In the genomic region with DNA sequence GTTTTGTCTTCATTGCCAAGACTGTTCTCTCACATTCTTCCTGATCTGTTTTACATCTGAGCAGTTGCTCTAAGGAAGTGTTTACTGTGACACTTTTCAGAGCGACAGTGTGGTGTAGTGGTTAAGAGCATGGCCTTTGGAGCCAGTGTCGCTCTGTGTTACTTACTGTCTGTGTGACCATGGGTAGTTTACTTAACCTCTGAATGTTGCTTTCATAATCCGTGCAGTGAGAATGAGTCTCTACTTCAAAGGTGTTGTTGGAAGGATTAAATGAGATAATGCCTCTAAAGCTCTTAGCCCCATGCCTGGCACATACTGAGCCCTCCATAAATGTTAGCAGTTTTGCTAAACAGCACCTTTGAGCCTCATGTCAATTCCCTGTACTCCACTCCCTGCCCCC, we compare ENCODE assay signal across 31 cellular contexts. TPM values are rescaled to one million over a fixed set of nuclear protein-coding genes. Genes with fewer than 3 reads are reported as not detected.
DNase-seq lines count a peak whose midpoint lies in the region; ATAC-seq and TF ChIP-seq lines count a peak whose summit lies in the region.
"Had no signal": no experiment of that assay in that cellular context is flagged by ENCODE, and none has a peak within 500 bp of the region (broad histone marks: within the 10 kb centered on the region; RNA-seq: fewer than 3 reads in every experiment).

No MANE protein-coding gene starts in this region.

- H3K27ac ChIP-seq in neural progenitor cell, result no peak overlapping the region
- H3K27ac ChIP-seq: BLaER1, dorsolateral prefrontal cortex, left ventricle myocardium inferior, parathyroid adenoma, suprapubic skin, VCaP had no signal

- no peaks in the 10 kb centered on the region for H3K9me3 Mint-ChIP-seq in activated CD8-positive, alpha-beta memory T cell treated with anti-CD3 and anti-CD28 coated beads, Interleukin-2, amount 10 ng/mL, durations not matched to agents 7 days and 5 days (ENCODE audit: low read depth)
- H3K9me3 Mint-ChIP-seq in T-cell (no peaks in the 10 kb centered on the region), natural killer cell (no peaks in the 10 kb centered on the region), osteocyte (ENCODE audit: unreplicated experiment) (no peaks in the 10 kb centered on the region), neural progenitor cell (no peaks in the 10 kb centered on the region)
- no peaks in the 10 kb centered on the region for H3K9me3 Mint-ChIP-seq in activated naive CD8-positive, alpha-beta T cell treated with anti-CD3 and anti-CD28 coated beads, Interleukin-2, amount 50 U/mL, for 24 hours
- H3K9me3 Mint-ChIP-seq: H9, IgD-negative memory B cell, nephron progenitor cell had no signal

- no peaks in the 10 kb centered on the region for H3K36me3 ChIP-seq in neural progenitor cell

- peaks cover 22% of the 10 kb centered on the region for H3K4me1 Mint-ChIP-seq in activated CD8-positive, alpha-beta memory T cell treated with anti-CD3 and anti-CD28 coated beads, Interleukin-2, amount 10 ng/mL, durations not matched to agents 7 days and 5 days
- H3K4me1 Mint-ChIP-seq in T-cell (peaks cover 22 to 44% (median 30%) of the 10 kb centered on the region in 3 donors), natural killer cell (peaks cover 36 to 37% of the 10 kb centered on the region in 2 donors), osteocyte (ENCODE audit: unreplicated experiment) (no peaks in the 10 kb centered on the region), neural progenitor cell (no peaks in the 10 kb centered on the region)
- H3K4me1 Mint-ChIP-seq in activated naive CD8-positive, alpha-beta T cell treated with anti-CD3 and anti-CD28 coated beads, Interleukin-2, amount 50 U/mL, for 24 hours, result peaks cover 31% of the 10 kb centered on the region
- H3K4me1 Mint-ChIP-seq: nephron progenitor cell had no signal

- CTCF ChIA-PET in activated CD8-positive, alpha-beta memory T cell treated with anti-CD3 and anti-CD28 coated beads, Interleukin-2, amount 10 ng/mL, durations not matched to agents 7 days and 5 days (lab: Charles Lee), result interaction anchor here (0.6 to 1.5 kb wide), 2 partner anchors 97 to 262 kb away, joined by 3 read pairs; a partner anchor contains a TSS
- CTCF ChIA-PET in T-cell (lab: Charles Lee), result no interaction called here

- POLR2A ChIA-PET in T-cell (lab: Charles Lee), result no interaction called here

- no peak overlapping the region for H3K9ac ChIP-seq in neural progenitor cell
- H3K9ac ChIP-seq: BLaER1, parathyroid adenoma, SK-N-SH had no signal

- no peaks in the 10 kb centered on the region for H3K79me2 ChIP-seq in neural progenitor cell (ENCODE audit: low read depth)
- H3K79me2 ChIP-seq: parathyroid adenoma had no signal

- no peak overlapping the region for H3K4me3 ChIP-seq in neural progenitor cell
- H3K4me3 ChIP-seq: BLaER1, dorsolateral prefrontal cortex, left ventricle myocardium inferior, spleen, suprapubic skin had no signal

- no peaks in the 10 kb centered on the region for H4K20me1 ChIP-seq in neural progenitor cell (ENCODE audit: low read depth)
- H4K20me1 ChIP-seq: BLaER1 had no signal

- H3K27ac Mint-ChIP-seq in activated CD8-positive, alpha-beta memory T cell treated with anti-CD3 and anti-CD28 coated beads, Interleukin-2, amount 10 ng/mL, durations not matched to agents 7 days and 5 days, result peak overlapping the region; percentile 72
- peak overlapping the region; percentile 73 to 85 for H3K27ac Mint-ChIP-seq in T-cell
- H3K27ac Mint-ChIP-seq in activated naive CD8-positive, alpha-beta T cell treated with anti-CD3 and anti-CD28 coated beads, Interleukin-2, amount 50 U/mL, for 24 hours, result no peak overlapping the region
- H3K27ac Mint-ChIP-seq in natural killer cell, result peak overlapping the region; percentile 89 to 96
- H3K27ac Mint-ChIP-seq in osteocyte (ENCODE audit: unreplicated experiment), result no peak overlapping the region
- no peak overlapping the region for H3K27ac Mint-ChIP-seq in neural progenitor cell
- H3K27ac Mint-ChIP-seq: nephron progenitor cell had no signal

- no peak overlapping the region for H3K4me3 Mint-ChIP-seq in activated CD8-positive, alpha-beta memory T cell treated with anti-CD3 and anti-CD28 coated beads, Interleukin-2, amount 10 ng/mL, durations not matched to agents 7 days and 5 days
- peak overlapping the region in 1 of 3 donors; percentile 15 for H3K4me3 Mint-ChIP-seq in T-cell
- H3K4me3 Mint-ChIP-seq in activated naive CD8-positive, alpha-beta T cell treated with anti-CD3 and anti-CD28 coated beads, Interleukin-2, amount 50 U/mL, for 24 hours, result no peak overlapping the region
- peak overlapping the region; percentile 49 for H3K4me3 Mint-ChIP-seq in natural killer cell
- no peak overlapping the region for H3K4me3 Mint-ChIP-seq in osteocyte (ENCODE audit: unreplicated experiment)
- no peak overlapping the region for H3K4me3 Mint-ChIP-seq in neural progenitor cell
- H3K4me3 Mint-ChIP-seq: H9, IgD-negative memory B cell, nephron progenitor cell had no signal

- no peak for DNase-seq in activated CD8-positive, alpha-beta memory T cell treated with anti-CD3 and anti-CD28 coated beads, Interleukin-2, amount 10 ng/mL, durations not matched to agents 7 days and 5 days
- DNase-seq in activated CD8-positive, alpha-beta memory T cell treated with anti-CD3 and anti-CD28 coated beads for 24 hours, result no peak
- DNase-seq in T-cell (peak in 4 of 34 experiments; percentile 10 to 39 (median 30)), natural killer cell (no peak), osteocyte (ENCODE audit: extremely low spot score, unreplicated experiment) (no peak), neural progenitor cell (ENCODE audit: low spot score) (no peak)
- no peak for DNase-seq in activated naive CD8-positive, alpha-beta T cell treated with anti-CD3 and anti-CD28 coated beads, Interleukin-2, amount 50 U/mL, for 24 hours
- DNase-seq: ACHN; activated CD4-positive, alpha-beta T cell treated with anti-CD3 and anti-CD28 coated beads for 48 hours; cerebellar nuclear complex; DMS79 treated with DMSO at 0.1 percent for 48 hours; dorsolateral prefrontal cortex; GF-D8; H9; left ventricle myocardium inferior; midbrain; NCI-H1092 treated with DMSO at 0.1 percent for 48 hours; NCI-H187; NCI-H2171 treated with DMSO at 0.1 percent for 48 hours; NCI-H510A treated with DMSO at 0.1 percent for 48 hours; nephron progenitor cell; right cardiac atrium; SK-N-SH; spleen; T-helper 9 cell had no signal

- H3K4me1 ChIP-seq in neural progenitor cell, result peaks cover under 1% of the 10 kb centered on the region
- H3K4me1 ChIP-seq: BLaER1, parathyroid adenoma, suprapubic skin had no signal

- no peak overlapping the region for H3K4me2 ChIP-seq in neural progenitor cell
- H3K4me2 ChIP-seq: BLaER1, SK-N-SH had no signal

- H3K36me3 Mint-ChIP-seq in activated CD8-positive, alpha-beta memory T cell treated with anti-CD3 and anti-CD28 coated beads, Interleukin-2, amount 10 ng/mL, durations not matched to agents 7 days and 5 days, result peaks cover 86% of the 10 kb centered on the region
- H3K36me3 Mint-ChIP-seq in T-cell (peaks cover 78% of the 10 kb centered on the region), natural killer cell (peaks cover 41% of the 10 kb centered on the region), osteocyte (ENCODE audit: unreplicated experiment) (peaks cover 30% of the 10 kb centered on the region), neural progenitor cell (peaks cover 41% of the 10 kb centered on the region)
- H3K36me3 Mint-ChIP-seq in activated naive CD8-positive, alpha-beta T cell treated with anti-CD3 and anti-CD28 coated beads, Interleukin-2, amount 50 U/mL, for 24 hours (ENCODE audit: low read depth), result peaks cover 81% of the 10 kb centered on the region

- ATAC-seq in activated CD8-positive, alpha-beta memory T cell treated with anti-CD3 and anti-CD28 coated beads, Interleukin-2, amount 10 ng/mL, durations not matched to agents 7 days and 5 days, result peak; percentile 33
- ATAC-seq in T-cell (replicated peaks in 1 of 4), result peak; percentile 50 to 61 (median 59)
- ATAC-seq in activated naive CD8-positive, alpha-beta T cell treated with anti-CD3 and anti-CD28 coated beads, Interleukin-2, amount 50 U/mL, for 24 hours, result peak; percentile 36
- peak; percentile 85 to 90 (median 86) for ATAC-seq in natural killer cell
- no peak for ATAC-seq in HG03139 (IDR thresholded peaks at IDR 0.05; ENCODE audit: unreplicated experiment)
- ATAC-seq: right cardiac atrium had no signal

- no peaks in the 10 kb centered on the region for H3K27me3 ChIP-seq in neural progenitor cell
- H3K27me3 ChIP-seq: BLaER1, dorsolateral prefrontal cortex, spleen, suprapubic skin had no signal

- TF ChIP-seq CTCF in natural killer cell (IDR thresholded peaks at IDR 0.05), result no peak
- TF ChIP-seq CTCF in osteocyte (IDR thresholded peaks at IDR 0.05), result no peak
- TF ChIP-seq CTCF in neural progenitor cell (IDR thresholded peaks at IDR 0.05), result no peak

- no peak overlapping the region for H2AFZ ChIP-seq in neural progenitor cell (replicated peaks)
- H2AFZ ChIP-seq: parathyroid adenoma had no signal

- no peaks in the 10 kb centered on the region for H3F3A ChIP-seq in neural progenitor cell (ENCODE audit: low read depth)

- no peaks in the 10 kb centered on the region for H3K9me3 ChIP-seq in neural progenitor cell (ENCODE audit: low read depth)
- H3K9me3 ChIP-seq: BLaER1, left ventricle myocardium inferior, SK-N-SH, spleen, suprapubic skin had no signal

- intact Hi-C loops in natural killer cell (cut with micrococcal nuclease), result loop anchor here (1.0 kb wide), 1 partner anchor 36 kb away; a partner anchor contains a TSS

- no peaks in the 10 kb centered on the region for H3K27me3 Mint-ChIP-seq in activated CD8-positive, alpha-beta memory T cell treated with anti-CD3 and anti-CD28 coated beads, Interleukin-2, amount 10 ng/mL, durations not matched to agents 7 days and 5 days
- no peaks in the 10 kb centered on the region for H3K27me3 Mint-ChIP-seq in T-cell
- no peaks in the 10 kb centered on the region for H3K27me3 Mint-ChIP-seq in activated naive CD8-positive, alpha-beta T cell treated with anti-CD3 and anti-CD28 coated beads, Interleukin-2, amount 50 U/mL, for 24 hours
- no peaks in the 10 kb centered on the region for H3K27me3 Mint-ChIP-seq in natural killer cell (ENCODE audit: low read depth in 2 of 2)
- no peaks in the 10 kb centered on the region for H3K27me3 Mint-ChIP-seq in osteocyte (ENCODE audit: unreplicated experiment)
- H3K27me3 Mint-ChIP-seq in neural progenitor cell (ENCODE audit: insufficient read depth, low read depth), result no peaks in the 10 kb centered on the region
- H3K27me3 Mint-ChIP-seq: IgD-negative memory B cell had no signal

RNA-seq across cellular contexts. Expression of a gene that starts 35.9 kb away (rescaled TPM):
- 1 to 10 TPM; 3.8 to 5.1 TPM for total RNA-seq in activated CD8-positive, alpha-beta memory T cell treated with anti-CD3 and anti-CD28 coated beads, Interleukin-2, amount 10 ng/mL, durations not matched to agents 7 days and 5 days
- total RNA-seq in T-cell, result 10 to 100 TPM in 2 of 5 donors, 1 to 10 TPM in 3; 3.1 to 12.5 (median 7.5) TPM
- 1 to 10 TPM; 2.2 to 2.4 (median 2.3) TPM for total RNA-seq in natural killer cell
- 6.7 TPM in 2 replicates for total RNA-seq in osteocyte
- total RNA-seq in neural progenitor cell (ENCODE audit: low replicate concordance), result 11.0 and 17.1 TPM in 2 replicates

RNA-seq across cellular contexts. Expression of a gene that starts 40.8 kb away (rescaled TPM):
- 100 to 1,000 TPM; 116 to 145 TPM for total RNA-seq in activated CD8-positive, alpha-beta memory T cell treated with anti-CD3 and anti-CD28 coated beads, Interleukin-2, amount 10 ng/mL, durations not matched to agents 7 days and 5 days
- 100 to 1,000 TPM; 120 to 254 (median 123) TPM for total RNA-seq in T-cell
- total RNA-seq in natural killer cell, result 100 to 1,000 TPM in 2 of 3 donors, 10 to 100 TPM in 1; 95.0 to 136 (median 127) TPM
- 12.7 TPM in 2 replicates for total RNA-seq in osteocyte
- total RNA-seq in neural progenitor cell (ENCODE audit: low replicate concordance), result 9.4 and 11.7 TPM in 2 replicates

Comparison
In these comparisons a context has a peak if more than half of its experiments do, and no peak if none do; other contexts are left out.
1. H3K27ac Mint-ChIP-seq: peak in activated CD8-positive, alpha-beta memory T cell treated with anti-CD3 and anti-CD28 coated beads, Interleukin-2, amount 10 ng/mL, durations not matched to agents 7 days and 5 days (single experiment), T-cell (2 of 2) and natural killer cell (2 of 2); none in activated naive CD8-positive, alpha-beta T cell treated with anti-CD3 and anti-CD28 coated beads, Interleukin-2, amount 50 U/mL, for 24 hours (single experiment), osteocyte (single experiment) and neural progenitor cell (single experiment).